8 cellular contexts compared by ENCODE assay signal in the genomic region with DNA sequence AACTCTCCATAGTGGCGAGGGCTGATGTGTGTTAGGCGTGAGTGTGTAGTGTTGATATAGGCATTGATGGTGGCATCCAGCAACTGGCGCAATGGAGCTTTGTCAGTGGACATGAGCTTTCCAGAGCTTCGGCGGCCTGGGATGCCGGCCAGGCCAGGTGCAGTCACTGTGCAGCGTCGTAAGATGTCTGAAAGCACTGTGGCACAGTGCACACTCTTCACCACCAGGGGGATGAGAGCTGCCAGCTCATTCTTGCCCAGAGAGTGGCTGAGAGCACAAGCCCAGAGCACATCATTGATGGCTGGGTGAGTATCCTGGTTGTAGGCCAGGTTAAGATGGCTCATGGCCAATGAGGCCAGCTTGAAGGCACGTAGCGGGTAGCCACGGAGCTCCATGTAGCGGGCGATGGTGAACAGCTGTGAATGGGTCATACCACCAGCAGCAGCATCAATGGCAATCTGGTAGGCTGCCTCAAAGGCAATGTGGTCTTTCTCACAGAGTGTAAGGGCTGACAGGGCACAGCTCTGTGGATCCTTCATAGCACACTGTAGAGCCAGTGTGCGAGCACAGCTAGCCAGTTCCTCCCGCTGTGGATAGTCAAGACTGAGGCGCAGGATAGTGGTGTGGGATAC. TPM values are rescaled to one million over a fixed set of nuclear protein-coding genes. Genes with fewer than 3 reads are reported as not detected.
A peak's percentile ranks its signal among the peaks of the same experiment; 100 is the strongest.
DNase-seq lines count a peak whose midpoint lies in the region; ATAC-seq and TF ChIP-seq lines count a peak whose summit lies in the region.

No MANE protein-coding gene starts in this region.

- peaks cover 0 to 16% (median 8%) of the 10 kb centered on the region in 4 donors for H3K4me1 ChIP-seq in tibial artery

- peak; percentile 54 to 57 for TF ChIP-seq CTCF in tibial artery (IDR thresholded peaks at IDR 0.05)

- H3K27me3 ChIP-seq in tibial artery, result no peaks in the 10 kb centered on the region

- H3K27ac Mint-ChIP-seq in natural killer cell treated with Interleukin-12 subunit alpha and Interleukin-12 subunit beta and Interleukin-15 and Interleukin-18, amount 100 ng/mL, for 72 hours, result no peak overlapping the region

- no peak overlapping the region for H3K27ac ChIP-seq in tibial artery

- no peaks in the 10 kb centered on the region for H3K36me3 Mint-ChIP-seq in natural killer cell treated with Interleukin-12 subunit alpha and Interleukin-12 subunit beta and Interleukin-15 and Interleukin-18, amount 100 ng/mL, for 72 hours

- peak; percentile 4 for DNase-seq in DMS79 treated with DMSO at 0.1 percent for 48 hours (lab: John Stamatoyannopoulos, UW)
- DNase-seq in DMS79 (lab: John Stamatoyannopoulos, UW), result no peak
- DNase-seq in NCI-H748 treated with DMSO at 0.1 percent for 48 hours (lab: John Stamatoyannopoulos, UW), result peak; percentile 9
- DNase-seq in activated CD8-positive, alpha-beta memory T cell treated with anti-CD3 and anti-CD28 coated beads, Interleukin-2, amount 50 U/mL, for 48 hours, result peak; percentile 75
- DNase-seq in natural killer cell treated with Interleukin-12 subunit alpha and Interleukin-12 subunit beta and Interleukin-15 and Interleukin-18, amount 100 ng/mL, for 72 hours (ENCODE audit: low spot score), result no peak
- no peak for DNase-seq in tibial artery

- no peak overlapping the region for H3K4me3 ChIP-seq in tibial artery

- H3K9me3 Mint-ChIP-seq in natural killer cell treated with Interleukin-12 subunit alpha and Interleukin-12 subunit beta and Interleukin-15 and Interleukin-18, amount 100 ng/mL, for 72 hours, result no peaks in the 10 kb centered on the region

- ATAC-seq in HG03175 (IDR thresholded peaks at IDR 0.05; ENCODE audit: unreplicated experiment) (peak; percentile 66), esophagus mucosa (peak; percentile 93)
- ATAC-seq in natural killer cell treated with Interleukin-12 subunit alpha and Interleukin-12 subunit beta and Interleukin-15 and Interleukin-18, amount 100 ng/mL, for 72 hours, result peak; percentile 68 to 73

- H3K4me3 Mint-ChIP-seq in natural killer cell treated with Interleukin-12 subunit alpha and Interleukin-12 subunit beta and Interleukin-15 and Interleukin-18, amount 100 ng/mL, for 72 hours, result no peak overlapping the region

- intact Hi-C loops in tibial artery (cut with DNase I; ENCODE audit: low total_unique reads), result no loop called here

- H3K27me3 Mint-ChIP-seq in natural killer cell treated with Interleukin-12 subunit alpha and Interleukin-12 subunit beta and Interleukin-15 and Interleukin-18, amount 100 ng/mL, for 72 hours, result no peaks in the 10 kb centered on the region

- no peaks in the 10 kb centered on the region for H3K9me3 ChIP-seq in tibial artery

- peaks cover 9 to 11% of the 10 kb centered on the region in 2 donors for H3K4me1 Mint-ChIP-seq in natural killer cell treated with Interleukin-12 subunit alpha and Interleukin-12 subunit beta and Interleukin-15 and Interleukin-18, amount 100 ng/mL, for 72 hours (ENCODE audit: low read depth in 2 of 2)

- H3K36me3 ChIP-seq in tibial artery, result peaks cover 0 to 8% (median 0%) of the 10 kb centered on the region in 3 donors

RNA-seq across cellular contexts. Expression of a gene that starts 6.7 kb away (rescaled TPM):
- total RNA-seq in esophagus mucosa, result 47.5 TPM
- 100 to 1,000 TPM in 1 of 2 donors, 10 to 100 TPM in 1; 72.5 to 109 TPM for total RNA-seq in natural killer cell treated with Interleukin-12 subunit alpha and Interleukin-12 subunit beta and Interleukin-15 and Interleukin-18, amount 100 ng/mL, for 72 hours

RNA-seq across cellular contexts. Expression of a gene that starts 7.6 kb away (rescaled TPM):
- total RNA-seq in esophagus mucosa, result 22.6 TPM
- 10 to 100 TPM; 39.0 to 42.8 TPM for total RNA-seq in natural killer cell treated with Interleukin-12 subunit alpha and Interleukin-12 subunit beta and Interleukin-15 and Interleukin-18, amount 100 ng/mL, for 72 hours

RNA-seq across cellular contexts. Expression of a gene that starts 32.3 kb away (rescaled TPM):
- 22.0 TPM for total RNA-seq in esophagus mucosa
- 10 to 100 TPM; 37.6 to 60.9 TPM for total RNA-seq in natural killer cell treated with Interleukin-12 subunit alpha and Interleukin-12 subunit beta and Interleukin-15 and Interleukin-18, amount 100 ng/mL, for 72 hours

Comparison
In these comparisons a context has a peak if more than half of its experiments do, and no peak if none do; other contexts are left out.
1. DNase-seq: peak in DMS79 treated with DMSO at 0.1 percent for 48 hours (single experiment), NCI-H748 treated with DMSO at 0.1 percent for 48 hours (single experiment) and activated CD8-positive, alpha-beta memory T cell treated with anti-CD3 and anti-CD28 coated beads, Interleukin-2, amount 50 U/mL, for 48 hours (single experiment); none in DMS79 (single experiment), natural killer cell treated with Interleukin-12 subunit alpha and Interleukin-12 subunit beta and Interleukin-15 and Interleukin-18, amount 100 ng/mL, for 72 hours (single experiment) and tibial artery (0 of 2).
2. Peak in every context shown above with its lines, with median percentiles within 50 percentile points of each other: ATAC-seq.